In the genomic region with DNA sequence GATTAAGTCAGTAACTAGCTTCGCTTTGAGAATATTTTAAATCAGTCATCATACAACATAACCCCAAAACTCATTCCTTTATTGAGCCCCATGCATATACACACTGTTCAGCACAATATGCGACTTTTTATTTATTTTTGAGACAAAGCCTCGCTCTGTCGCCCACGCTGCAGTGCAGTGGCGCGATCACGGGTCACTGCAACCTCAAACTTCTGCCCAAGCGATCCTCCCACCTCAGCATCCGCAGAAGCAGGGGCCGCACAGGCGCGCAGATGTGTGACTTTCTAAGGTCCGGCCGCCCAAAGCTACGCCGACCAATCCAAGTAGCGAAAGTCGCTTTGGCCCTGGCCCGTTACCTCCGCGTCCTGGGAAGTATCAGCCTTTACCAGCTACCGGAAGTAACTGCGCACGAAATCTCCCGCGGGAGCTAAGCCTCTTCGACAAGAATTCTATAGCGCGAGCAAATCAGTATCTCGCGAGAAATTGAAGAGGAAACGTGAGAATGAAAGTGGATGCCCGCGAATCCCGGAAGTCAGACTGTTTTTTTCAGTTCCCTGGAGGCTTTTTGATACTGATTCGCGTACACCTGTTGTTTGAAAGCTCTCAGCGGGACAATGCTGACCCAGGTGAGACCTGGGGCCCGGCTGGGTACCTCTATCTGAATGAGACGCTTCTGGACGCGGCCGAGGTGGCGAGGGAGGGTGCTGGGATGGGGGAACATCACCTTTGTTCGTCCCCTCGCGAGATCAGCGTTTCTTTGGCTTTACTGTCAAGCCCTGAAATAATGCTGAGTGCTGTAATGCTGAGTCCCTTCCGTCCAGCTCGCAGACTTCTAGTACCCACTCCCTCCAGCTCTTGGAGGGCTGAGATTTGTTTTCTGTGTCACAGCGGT, we compare ENCODE assay signal across 2 cellular contexts.
TF ChIP-seq lines count a peak whose summit lies in the region.

A gene (minus strand): TSS at position 404 of the 892 bp plus-strand sequence. CDS start 1,405 bp downstream, outside the sequence.
A gene (plus strand): TSS at position 549 of the 892 bp plus-strand sequence. CDS start 66 bp downstream, at position 615.

TF ChIP-seq in HCT116, 20 proteins besides CTCF, POLR2A, EP300 and RAD21 (continued from another document):
- TF ChIP-seq, protein P1, sequence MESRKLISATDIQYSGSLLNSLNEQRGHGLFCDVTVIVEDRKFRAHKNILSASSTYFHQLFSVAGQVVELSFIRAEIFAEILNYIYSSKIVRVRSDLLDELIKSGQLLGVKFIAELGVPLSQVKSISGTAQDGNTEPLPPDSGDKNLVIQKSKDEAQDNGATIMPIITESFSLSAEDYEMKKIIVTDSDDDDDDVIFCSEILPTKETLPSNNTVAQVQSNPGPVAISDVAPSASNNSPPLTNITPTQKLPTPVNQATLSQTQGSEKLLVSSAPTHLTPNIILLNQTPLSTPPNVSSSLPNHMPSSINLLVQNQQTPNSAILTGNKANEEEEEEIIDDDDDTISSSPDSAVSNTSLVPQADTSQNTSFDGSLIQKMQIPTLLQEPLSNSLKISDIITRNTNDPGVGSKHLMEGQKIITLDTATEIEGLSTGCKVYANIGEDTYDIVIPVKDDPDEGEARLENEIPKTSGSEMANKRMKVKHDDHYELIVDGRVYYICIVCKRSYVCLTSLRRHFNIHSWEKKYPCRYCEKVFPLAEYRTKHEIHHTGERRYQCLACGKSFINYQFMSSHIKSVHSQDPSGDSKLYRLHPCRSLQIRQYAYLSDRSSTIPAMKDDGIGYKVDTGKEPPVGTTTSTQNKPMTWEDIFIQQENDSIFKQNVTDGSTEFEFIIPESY (IDR thresholded peaks at IDR 0.05; ENCODE audit: extremely low read depth, insufficient replicate concordance, low read length): peak; percentile 97
- TF ChIP-seq POLR2AphosphoS5 (IDR thresholded peaks at IDR 0.05; ENCODE audit: low read depth, low read length) (peak; percentile 77), JUND (IDR thresholded peaks at IDR 0.05) (no peak)

TF ChIP-seq in neural cell, 6 proteins besides CTCF, POLR2A, EP300 and RAD21 (continued from another document):
- TF ChIP-seq, protein P2, sequence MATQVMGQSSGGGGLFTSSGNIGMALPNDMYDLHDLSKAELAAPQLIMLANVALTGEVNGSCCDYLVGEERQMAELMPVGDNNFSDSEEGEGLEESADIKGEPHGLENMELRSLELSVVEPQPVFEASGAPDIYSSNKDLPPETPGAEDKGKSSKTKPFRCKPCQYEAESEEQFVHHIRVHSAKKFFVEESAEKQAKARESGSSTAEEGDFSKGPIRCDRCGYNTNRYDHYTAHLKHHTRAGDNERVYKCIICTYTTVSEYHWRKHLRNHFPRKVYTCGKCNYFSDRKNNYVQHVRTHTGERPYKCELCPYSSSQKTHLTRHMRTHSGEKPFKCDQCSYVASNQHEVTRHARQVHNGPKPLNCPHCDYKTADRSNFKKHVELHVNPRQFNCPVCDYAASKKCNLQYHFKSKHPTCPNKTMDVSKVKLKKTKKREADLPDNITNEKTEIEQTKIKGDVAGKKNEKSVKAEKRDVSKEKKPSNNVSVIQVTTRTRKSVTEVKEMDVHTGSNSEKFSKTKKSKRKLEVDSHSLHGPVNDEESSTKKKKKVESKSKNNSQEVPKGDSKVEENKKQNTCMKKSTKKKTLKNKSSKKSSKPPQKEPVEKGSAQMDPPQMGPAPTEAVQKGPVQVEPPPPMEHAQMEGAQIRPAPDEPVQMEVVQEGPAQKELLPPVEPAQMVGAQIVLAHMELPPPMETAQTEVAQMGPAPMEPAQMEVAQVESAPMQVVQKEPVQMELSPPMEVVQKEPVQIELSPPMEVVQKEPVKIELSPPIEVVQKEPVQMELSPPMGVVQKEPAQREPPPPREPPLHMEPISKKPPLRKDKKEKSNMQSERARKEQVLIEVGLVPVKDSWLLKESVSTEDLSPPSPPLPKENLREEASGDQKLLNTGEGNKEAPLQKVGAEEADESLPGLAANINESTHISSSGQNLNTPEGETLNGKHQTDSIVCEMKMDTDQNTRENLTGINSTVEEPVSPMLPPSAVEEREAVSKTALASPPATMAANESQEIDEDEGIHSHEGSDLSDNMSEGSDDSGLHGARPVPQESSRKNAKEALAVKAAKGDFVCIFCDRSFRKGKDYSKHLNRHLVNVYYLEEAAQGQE (IDR thresholded peaks at IDR 0.05; ENCODE audit: borderline replicate concordance): peak; percentile 37
- TF ChIP-seq SMC3 (conservative IDR thresholded peaks at IDR 0.05; ENCODE audit: poor library complexity) (peak; percentile 34), MXI1 (conservative IDR thresholded peaks at IDR 0.05; ENCODE audit: poor library complexity, severe bottlenecking) (peak; percentile 86)
